Comparison of ENCODE assay signal across 10 cellular contexts in genomic region chr16:85002099-85002541, GRCh38. TPM values are rescaled to one million over a fixed set of nuclear protein-coding genes. Genes with fewer than 3 reads are reported as not detected.
A peak's percentile ranks its signal among the peaks of the same experiment; 100 is the strongest.
DNase-seq lines count a peak whose midpoint lies in the region; ATAC-seq, FAIRE-seq and TF ChIP-seq lines count a peak whose summit lies in the region.
"Had no signal": no experiment of that assay in that cellular context is flagged by ENCODE, and none has a peak within 500 bp of the region (broad histone marks: within the 10 kb centered on the region; RNA-seq: fewer than 3 reads in every experiment).

No MANE protein-coding gene starts in this region.

- H4K20me1 ChIP-seq in GM23338 (replicated peaks; ENCODE audit: insufficient read depth) (peaks cover 39% of the 10 kb centered on the region), HepG2 (ENCODE audit: insufficient read depth, low read length) (peaks cover 21% of the 10 kb centered on the region; the same call in 1 of the 2 replicates)

- peak overlapping the region; percentile 46 for H3K9ac ChIP-seq in HepG2 (ENCODE audit: insufficient read depth, low read depth, low read length)

- H3K4me3 ChIP-seq in GM23338 (no peak overlapping the region), ascending aorta (no peak overlapping the region), HepG2 (replicated peaks in 1 of 3; ENCODE audit: insufficient read depth in 1 of 3, low read depth in 2 of 3, low read length in 3 of 3) (peak overlapping the region in 2 of 3 experiments; percentile 19 to 59; a peak in 3 of 6 replicates)

- no peak overlapping the region for H3K4me2 ChIP-seq in GM23338
- peak overlapping the region; percentile 73 for H3K4me2 ChIP-seq in HepG2 (ENCODE audit: low read depth, low read length)

- POLR2A ChIA-PET in HepG2 (lab: Yijun Ruan, JAX), result interaction anchor here (4.9 kb wide), 1 partner anchor 9 kb away, joined by 42 read pairs; the partner anchor contains the start of gene ZDHHC7

- ATAC-seq in GM23338 (no peak), HepG2 (peak; percentile 31)
- no peak for ATAC-seq in stimulated activated naive CD8-positive, alpha-beta T cell treated with anti-CD3 and anti-CD28 coated beads, Interleukin-15, amount 100 ng/mL, for 72 hours

- in situ Hi-C loops in HepG2 (cut with HindIII; ENCODE audit: extremely low pct_ligation_motif_present, low pct_unique_long_range_greater_than_20kb), result no loop called here

- H3K9me3 ChIP-seq in ascending aorta, result no peaks in the 10 kb centered on the region
- H3K9me3 ChIP-seq in HepG2 (ENCODE audit: low read length), result no peaks in the 10 kb centered on the region

- CTCF ChIA-PET in HepG2 (lab: Yijun Ruan, JAX; ENCODE audit: low intra/inter-chr PET ratio, low total read pairs), result no interaction called here

- TF ChIP-seq CTCF in GM23338 (conservative IDR thresholded peaks at IDR 0.05; ENCODE audit: low read depth in 2 of 2) (no peak), ascending aorta (IDR thresholded peaks at IDR 0.05) (no peak), HepG2 (CRISPR knock-in tag; IDR thresholded peaks at IDR 0.05) (no peak)

- BruUV-seq in HepG2 (replicated peaks; lab: Mats Ljungman, UMichigan), result no TSS peak

- H3K4me3 Mint-ChIP-seq in GM23338, result no peak overlapping the region
- H3K4me3 Mint-ChIP-seq in stimulated activated naive CD8-positive, alpha-beta T cell treated with anti-CD3 and anti-CD28 coated beads, Interleukin-15, amount 100 ng/mL, for 72 hours, result peak overlapping the region in 1 of 2 donors; percentile 65

- DNase-seq in GM23338 (ENCODE audit: low spot score) (no peak), ascending aorta (ENCODE audit: low spot score in 2 of 2) (no peak), HepG2 (ENCODE audit: low spot score) (peak; percentile 53), NCI-H2081 treated with DMSO at 0.1 percent for 48 hours (lab: John Stamatoyannopoulos, UW) (no peak), NCI-H2227 treated with DMSO at 0.1 percent for 48 hours (lab: John Stamatoyannopoulos, UW) (no peak), NCI-H2171 treated with DMSO at 0.1 percent for 48 hours (lab: John Stamatoyannopoulos, UW) (no peak)
- DNase-seq in stimulated activated naive CD8-positive, alpha-beta T cell treated with anti-CD3 and anti-CD28 coated beads, Interleukin-15, amount 100 ng/mL, for 72 hours, result no peak
- DNase-seq in activated CD4-positive, alpha-beta T cell treated with anti-CD3 and anti-CD28 coated beads for 1 hour, result no peak
- DNase-seq: activated effector memory CD4-positive, alpha-beta T cell treated with Interleukin-2 at 50 U/mL for 16 hours had no signal

- peak; percentile 54 for FAIRE-seq in HepG2 (lab: Jason Lieb, UNC)
- FAIRE-seq: G401.6 had no signal

- H3K36me3 Mint-ChIP-seq in GM23338 (ENCODE audit: low read depth), result peaks cover 5% of the 10 kb centered on the region; the same call in 1 of the 3 replicates

- H3K4me1 ChIP-seq in GM23338 (ENCODE audit: insufficient read depth) (no peaks in the 10 kb centered on the region; the same call in 1 of the 2 replicates), ascending aorta (peaks cover 22 to 58% of the 10 kb centered on the region in 2 donors), HepG2 (ENCODE audit: insufficient read depth, low read length) (peaks cover 91% of the 10 kb centered on the region)

- H3K27me3 ChIP-seq in GM23338 (ENCODE audit: insufficient read depth) (no peaks in the 10 kb centered on the region), ascending aorta (no peaks in the 10 kb centered on the region), HepG2 (ENCODE audit: control insufficient read depth in 1 of 2, insufficient read depth in 2 of 2, low read length in 2 of 2) (no peaks in the 10 kb centered on the region)

- H3K4me1 Mint-ChIP-seq in GM23338, result peaks cover 35% of the 10 kb centered on the region
- peaks cover 47% of the 10 kb centered on the region for H3K4me1 Mint-ChIP-seq in stimulated activated naive CD8-positive, alpha-beta T cell treated with anti-CD3 and anti-CD28 coated beads, Interleukin-15, amount 100 ng/mL, for 72 hours

- no peaks in the 10 kb centered on the region for H3K36me3 ChIP-seq in GM23338 (ENCODE audit: insufficient read depth)
- no peaks in the 10 kb centered on the region for H3K36me3 ChIP-seq in ascending aorta
- peaks cover 4 to 7% of the 10 kb centered on the region in 2 experiments; a peak in 2 of 5 replicates for H3K36me3 ChIP-seq in HepG2 (replicated peaks in 1 of 2; ENCODE audit: control insufficient read depth in 1 of 2, insufficient read depth in 2 of 2, low read length in 2 of 2)

- H3K79me2 ChIP-seq in GM23338 (replicated peaks; ENCODE audit: insufficient read depth) (peaks cover 94% of the 10 kb centered on the region), HepG2 (ENCODE audit: insufficient read depth, low read length) (peaks cover 82% of the 10 kb centered on the region)

- H3K27me3 Mint-ChIP-seq in GM23338 (ENCODE audit: insufficient read depth, low read depth, poor library complexity), result peaks cover 6% of the 10 kb centered on the region
- H3K27me3 Mint-ChIP-seq in stimulated activated naive CD8-positive, alpha-beta T cell treated with anti-CD3 and anti-CD28 coated beads, Interleukin-15, amount 100 ng/mL, for 72 hours, result no peaks in the 10 kb centered on the region

- H3K9me2 ChIP-seq in GM23338 (ENCODE audit: insufficient read depth), result no peaks in the 10 kb centered on the region

- intact Hi-C loops in ascending aorta (cut with DNase I) (no loop called here), HepG2 (cut with micrococcal nuclease; ENCODE audit: unreplicated experiment) (no loop called here)

- H2AFZ ChIP-seq in GM23338 (no peak overlapping the region), HepG2 (ENCODE audit: low read length) (no peak overlapping the region)

- H3K9me3 Mint-ChIP-seq in GM23338, result no peaks in the 10 kb centered on the region
- no peaks in the 10 kb centered on the region for H3K9me3 Mint-ChIP-seq in stimulated activated naive CD8-positive, alpha-beta T cell treated with anti-CD3 and anti-CD28 coated beads, Interleukin-15, amount 100 ng/mL, for 72 hours

- 0 out of 2 replicates have a peak, but pooled peaks cover 5% of the 10 kb centered on the region for H3F3A ChIP-seq in GM23338 (replicated peaks; ENCODE audit: low read depth)

- 13% methylated on average over 10 of the region's 10 CpGs for WGBS in HepG2 (ENCODE audit: low lambda C conversion rate)

- TF ChIP-seq POLR2A in HepG2 (IDR thresholded peaks at IDR 0.05; ENCODE audit: insufficient read depth in 1 of 2, low read depth in 2 of 2, low read length in 2 of 2), result peak in 1 of 2 experiments; percentile 40; a peak in 1 of 4 replicates

- TF ChIP-seq EP300 in HepG2 (IDR thresholded peaks at IDR 0.05; ENCODE audit: low read depth in 2 of 2, low read length in 2 of 2), result no peak
- TF ChIP-seq EP300 in HepG2 (CRISPR knock-in tag; IDR thresholded peaks at IDR 0.05; ENCODE audit: borderline replicate concordance), result no peak

- TF ChIP-seq RAD21 in HepG2 (CRISPR knock-in tag; IDR thresholded peaks at IDR 0.05), result no peak

- H3K27ac ChIP-seq in GM23338 (ENCODE audit: low read depth) (peak overlapping the region; percentile 50; the same call in 1 of the 2 replicates), ascending aorta (peak overlapping the region; percentile 93 to 95), HepG2 (ENCODE audit: extremely low read length, insufficient read depth, low read length) (peak overlapping the region; percentile 81)

- H3K27ac Mint-ChIP-seq in GM23338, result peak overlapping the region; percentile 12
- peak overlapping the region; percentile 60 to 63 for H3K27ac Mint-ChIP-seq in stimulated activated naive CD8-positive, alpha-beta T cell treated with anti-CD3 and anti-CD28 coated beads, Interleukin-15, amount 100 ng/mL, for 72 hours

RNA-seq across cellular contexts. Expression of gene ZDHHC7, which starts 9.2 kb away (rescaled TPM):
- total RNA-seq in GM23338 (2014; rRNA removed; shearing (Covaris generic)), result 46.1 and 49.4 TPM in 2 replicates
- polyA plus RNA-seq in GM23338 (2016; fragmentation: Nextera tagmentation; extraction: Ambion mirVana) (9.9 and 13.1 TPM in 2 replicates), HepG2 (2011; rRNA removed) (67.6 and 79.2 TPM in 2 replicates)
- total RNA-seq in ascending aorta (70.7 TPM), HepG2 (2016; rRNA removed; fragmentation: Illumina TruSeq; extraction: Trizol) (39.6 and 46.8 TPM in 2 replicates)
- 7.0 and 8.2 TPM in 2 replicates for total RNA-seq in HepG2 (2016; cell fraction: cytosol; rRNA removed; fragmentation: Illumina TruSeq; extraction: Trizol; ENCODE audit: low read depth)
- 36.4 and 48.1 TPM in 2 replicates for total RNA-seq in HepG2 (2016; cell fraction: insoluble cytoplasmic fraction; rRNA removed; fragmentation: Illumina TruSeq; extraction: Trizol)
- total RNA-seq in HepG2 (2016; cell fraction: membrane; rRNA removed; fragmentation: Illumina TruSeq; extraction: Trizol), result 31.2 and 33.2 TPM in 2 replicates
- 34.5 and 37.8 TPM in 2 replicates for total RNA-seq in HepG2 (2016; cell fraction: nucleus; rRNA removed; fragmentation: Illumina TruSeq; extraction: Trizol)
- polyA plus RNA-seq in HepG2 (2011; cell fraction: cytosol; rRNA removed), result 96.7 and 128 TPM in 2 replicates
- 127 and 132 TPM in 2 replicates for polyA plus RNA-seq in HepG2 (2011; cell fraction: nucleus; rRNA removed)
- polyA plus RNA-seq in HepG2 (2012), result 56.5 and 63.5 TPM in 2 replicates
- 4.1 and 4.9 TPM in 2 replicates for polyA plus RNA-seq in HepG2 (2016; cell fraction: cytosol; fragmentation: Illumina TruSeq; extraction: Trizol; ENCODE audit: low read depth)
- 35.0 and 37.7 TPM in 2 replicates for polyA plus RNA-seq in HepG2 (2016; cell fraction: insoluble cytoplasmic fraction; fragmentation: Illumina TruSeq; extraction: Trizol; ENCODE audit: low read depth)
- polyA plus RNA-seq in HepG2 (2016; cell fraction: membrane; fragmentation: Illumina TruSeq; extraction: Trizol; ENCODE audit: low read depth), result 18.0 and 19.5 TPM in 2 replicates
- 57.2 and 68.7 TPM in 2 replicates for polyA plus RNA-seq in HepG2 (2016; cell fraction: nucleus; fragmentation: Illumina TruSeq; extraction: Trizol; ENCODE audit: insufficient read depth, low read depth)
- polyA minus RNA-seq in HepG2 (2011; rRNA and poly(A)+ RNA removed; ENCODE audit: low replicate concordance), result 49.1 and 145 TPM in 2 replicates
- 43.3 and 54.9 TPM in 2 replicates for polyA minus RNA-seq in HepG2 (2011; cell fraction: cytosol; rRNA and poly(A)+ RNA removed)
- 53.7 and 58.9 TPM in 2 replicates for polyA minus RNA-seq in HepG2 (2011; cell fraction: nucleus; rRNA and poly(A)+ RNA removed)

RNA-seq across cellular contexts. Expression of gene KIAA0513, which starts 25.5 kb away (rescaled TPM):
- total RNA-seq in GM23338 (2014; rRNA removed; shearing (Covaris generic)), result 7.8 and 8.7 TPM in 2 replicates
- polyA plus RNA-seq in GM23338 (2016; fragmentation: Nextera tagmentation; extraction: Ambion mirVana) (2.1 and 4.8 TPM in 2 replicates), HepG2 (2011; rRNA removed) (1.8 and 2.4 TPM in 2 replicates)
- total RNA-seq in ascending aorta (131 TPM), HepG2 (2016; rRNA removed; fragmentation: Illumina TruSeq; extraction: Trizol) (1.5 and 1.8 TPM in 2 replicates)
- 0.62 and 0.91 TPM in 2 replicates for total RNA-seq in HepG2 (2016; cell fraction: cytosol; rRNA removed; fragmentation: Illumina TruSeq; extraction: Trizol; ENCODE audit: low read depth)
- 1.5 and 1.7 TPM in 2 replicates for total RNA-seq in HepG2 (2016; cell fraction: insoluble cytoplasmic fraction; rRNA removed; fragmentation: Illumina TruSeq; extraction: Trizol)
- total RNA-seq in HepG2 (2016; cell fraction: membrane; rRNA removed; fragmentation: Illumina TruSeq; extraction: Trizol), result 0.99 and 1.1 TPM in 2 replicates
- 0.75 and 1.6 TPM in 2 replicates for total RNA-seq in HepG2 (2016; cell fraction: nucleus; rRNA removed; fragmentation: Illumina TruSeq; extraction: Trizol)
- 1.6 and 2.3 TPM in 2 replicates for polyA plus RNA-seq in HepG2 (2011; cell fraction: cytosol; rRNA removed)
- 6.1 and 6.2 TPM in 2 replicates for polyA plus RNA-seq in HepG2 (2011; cell fraction: nucleus; rRNA removed)
- 1.6 and 2.5 TPM in 2 replicates for polyA plus RNA-seq in HepG2 (2012)
- polyA plus RNA-seq in HepG2 (2016; cell fraction: cytosol; fragmentation: Illumina TruSeq; extraction: Trizol; ENCODE audit: low read depth), result 0.47 and 1.2 TPM in 2 replicates
- polyA plus RNA-seq in HepG2 (2016; cell fraction: insoluble cytoplasmic fraction; fragmentation: Illumina TruSeq; extraction: Trizol; ENCODE audit: low read depth), result 1.3 and 1.5 TPM in 2 replicates
- polyA plus RNA-seq in HepG2 (2016; cell fraction: membrane; fragmentation: Illumina TruSeq; extraction: Trizol; ENCODE audit: low read depth), result 0.90 and 1.2 TPM in 2 replicates
- polyA plus RNA-seq in HepG2 (2016; cell fraction: nucleus; fragmentation: Illumina TruSeq; extraction: Trizol; ENCODE audit: insufficient read depth, low read depth), result 1.4 and 2.0 TPM in 2 replicates
- 1.2 and 3.4 TPM in 2 replicates for polyA minus RNA-seq in HepG2 (2011; rRNA and poly(A)+ RNA removed; ENCODE audit: low replicate concordance)
- 0.99 and 1.8 TPM in 2 replicates for polyA minus RNA-seq in HepG2 (2011; cell fraction: cytosol; rRNA and poly(A)+ RNA removed)
- polyA minus RNA-seq in HepG2 (2011; cell fraction: nucleus; rRNA and poly(A)+ RNA removed), result 3.6 and 5.5 TPM in 2 replicates

Comparison
In these comparisons a context has a peak if more than half of its experiments do, and no peak if none do; other contexts are left out.
1. H3K4me3 ChIP-seq: peak in HepG2 (2 of 3); none in GM23338 (single experiment) and ascending aorta (0 of 2).
2. RNA of gene KIAA0513, which starts 25.5 kb away (total RNA-seq): 131 TPM in ascending aorta (single experiment); 7.8 to 8.7 TPM in GM23338 and 0.62 to 1.8 TPM in HepG2; every median in the first group is over 10 times any median in the second.
3. Peak in every context shown above with its lines, with median percentiles within 50 percentile points of each other: H3K27ac ChIP-seq.